ENCODE assay signal across 1 cellular context in genomic region chr17:18956021-18956420, GRCh38.
TF ChIP-seq lines count a peak whose summit lies in the region.

No MANE protein-coding gene starts in this region.

TF ChIP-seq in HEK293, 187 proteins besides CTCF, POLR2A, EP300 and RAD21 (continued from another document):
- TF ChIP-seq RBAK (tag by site-specific recombination; IDR thresholded peaks at IDR 0.05) (0 out of 2 replicates have a peak, but pooled peaks have one; percentile 28), ZNF610 (tag by site-specific recombination; IDR thresholded peaks at IDR 0.05; ENCODE audit: borderline replicate concordance) (0 out of 2 replicates have a peak, but pooled peaks have one; percentile 42), ZNF354C (tag by site-specific recombination; IDR thresholded peaks at IDR 0.05; ENCODE audit: borderline replicate concordance, low read depth) (0 out of 2 replicates have a peak, but pooled peaks have one; percentile 59), ZNF426 (tag by site-specific recombination; IDR thresholded peaks at IDR 0.05) (peak; percentile 90), GFI1B (tag by site-specific recombination; IDR thresholded peaks at IDR 0.05) (peak; percentile 81; the same call in 1 of the 2 replicates), ZNF704 (tag by site-specific recombination; IDR thresholded peaks at IDR 0.05) (0 out of 2 replicates have a peak, but pooled peaks have one; percentile 58), ZBTB8A (tag by site-specific recombination; IDR thresholded peaks at IDR 0.05) (peak; percentile 75), GLI2 (tag by site-specific recombination; IDR thresholded peaks at IDR 0.05; ENCODE audit: borderline replicate concordance, low read depth) (peak; percentile 21; the same call in 1 of the 2 replicates), ZNF518A (tag by site-specific recombination; conservative IDR thresholded peaks at IDR 0.05; ENCODE audit: low read depth) (peak; percentile 94), ZNF560 (tag by site-specific recombination; IDR thresholded peaks at IDR 0.05; ENCODE audit: borderline replicate concordance) (peak; percentile 94; the same call in 1 of the 2 replicates), ZNF404 (tag by site-specific recombination; IDR thresholded peaks at IDR 0.05) (peak; percentile 89; the same call in 1 of the 2 replicates), ZNF394 (tag by site-specific recombination; IDR thresholded peaks at IDR 0.05; ENCODE audit: borderline replicate concordance) (peak; percentile 95), ZNF140 (tag by site-specific recombination; IDR thresholded peaks at IDR 0.05) (peak; percentile 88), ZNF514 (tag by site-specific recombination; IDR thresholded peaks at IDR 0.05) (peak; percentile 68; the same call in 1 of the 2 replicates), ZBTB11 (tag by site-specific recombination; conservative IDR thresholded peaks at IDR 0.05; ENCODE audit: low read depth) (peak; percentile 80), ZFP37 (tag by site-specific recombination; IDR thresholded peaks at IDR 0.05) (0 out of 2 replicates have a peak, but pooled peaks have one; percentile 31), ZNF623 (tag by site-specific recombination; IDR thresholded peaks at IDR 0.05) (peak; percentile 84), ZNF19 (tag by site-specific recombination; IDR thresholded peaks at IDR 0.05; ENCODE audit: low read depth) (peak; percentile 87; the same call in 1 of the 2 replicates), REST (tag by site-specific recombination; IDR thresholded peaks at IDR 0.05) (peak; percentile 82), ZNF202 (tag by site-specific recombination; IDR thresholded peaks at IDR 0.05; ENCODE audit: borderline replicate concordance) (peak; percentile 94), ZNF292 (tag by site-specific recombination; IDR thresholded peaks at IDR 0.05; ENCODE audit: borderline replicate concordance, low read depth) (peak; percentile 75; the same call in 1 of the 2 replicates), ZNF654 (tag by site-specific recombination; IDR thresholded peaks at IDR 0.05; ENCODE audit: low read depth) (peak; percentile 35), ZNF433 (tag by site-specific recombination; IDR thresholded peaks at IDR 0.05; ENCODE audit: low read depth) (peak; percentile 92), ZNF24 (tag by site-specific recombination; IDR thresholded peaks at IDR 0.05) (0 out of 2 replicates have a peak, but pooled peaks have one; percentile 30), ZNF664 (tag by site-specific recombination; IDR thresholded peaks at IDR 0.05) (peak; percentile 81), ZNF791 (tag by site-specific recombination; IDR thresholded peaks at IDR 0.05) (peak; percentile 85), ZBTB1 (tag by site-specific recombination; IDR thresholded peaks at IDR 0.05) (0 out of 2 replicates have a peak, but pooled peaks have one; percentile 57), ZNF266 (tag by site-specific recombination; IDR thresholded peaks at IDR 0.05; ENCODE audit: low read depth) (peak; percentile 91), ZBTB21 (tag by site-specific recombination; IDR thresholded peaks at IDR 0.05) (0 out of 2 replicates have a peak, but pooled peaks have one; percentile 22)
